In the genomic region with DNA sequence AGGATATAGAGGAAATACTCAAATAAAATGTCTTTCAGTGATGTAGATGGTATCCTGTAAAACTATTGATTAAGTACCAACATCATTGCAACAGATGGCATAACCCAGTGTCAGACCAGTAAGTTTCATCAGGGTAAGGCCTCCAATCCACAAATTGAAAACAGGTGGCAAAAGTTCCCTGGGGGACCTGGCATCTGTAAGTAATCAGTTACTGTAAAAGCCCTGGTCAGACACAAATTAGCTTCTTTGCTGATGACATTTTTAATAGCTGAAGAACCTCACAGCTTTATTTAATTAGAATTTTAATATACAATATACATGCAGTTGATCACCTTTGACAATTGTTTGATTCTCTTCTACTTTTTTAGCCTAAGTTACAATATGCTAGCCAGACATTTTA, we compare ENCODE assay signal across 38 cellular contexts.
"Had no signal": no experiment of that assay in that cellular context is flagged by ENCODE, and none has a peak within 500 bp of the region (broad histone marks: within the 10 kb centered on the region; RNA-seq: fewer than 3 reads in every experiment).

No MANE protein-coding gene starts in this region.

- H3K9ac ChIP-seq: KMS-11 had no signal

- H3K4me3 ChIP-seq: cardiac muscle cell, Peyer's patch, SJSA1 had no signal

- H3K4me1 Mint-ChIP-seq: activated B cell treated with CpG ODN at 0.5 μM for 24 hours; activated naive CD4-positive, alpha-beta T cell treated with anti-CD3 and anti-CD28 coated beads, Interleukin-2, amount 10 ng/mL, durations not matched to agents 7 days and 5 days; activated naive CD8-positive, alpha-beta T cell treated with anti-CD3 and anti-CD28 coated beads, Interleukin-2, amount 50 U/mL, for 24 hours; central memory CD8-positive, alpha-beta T cell; T-cell; T-helper 17 cell had no signal

- ATAC-seq: activated naive CD8-positive, alpha-beta T cell treated with anti-CD3 and anti-CD28 coated beads, Interleukin-2, amount 50 U/mL, for 24 hours; activated T-cell treated with anti-CD3 and anti-CD28 coated beads, Interleukin-2, amount 50 U/mL, for 4 hours; T-cell; T-helper 17 cell had no signal

- H3K27ac ChIP-seq: brain microvascular endothelial cell, cardiac muscle cell, KMS-11, Peyer's patch, SJSA1, VCaP had no signal

- H3K36me3 Mint-ChIP-seq: activated CD4-positive, alpha-beta memory T cell treated with anti-CD3 and anti-CD28 coated beads for 36 hours; activated naive CD4-positive, alpha-beta T cell treated with anti-CD3 and anti-CD28 coated beads, Interleukin-2, amount 10 ng/mL, durations not matched to agents 7 days and 5 days; activated naive CD8-positive, alpha-beta T cell; T-cell had no signal

- H3K4me3 Mint-ChIP-seq: activated B cell treated with CpG ODN at 0.5 μM for 24 hours; activated CD4-positive, alpha-beta memory T cell treated with anti-CD3 and anti-CD28 coated beads for 36 hours; activated naive CD4-positive, alpha-beta T cell treated with anti-CD3 and anti-CD28 coated beads, Interleukin-2, amount 10 ng/mL, durations not matched to agents 7 days and 5 days; activated naive CD8-positive, alpha-beta T cell; activated naive CD8-positive, alpha-beta T cell treated with anti-CD3 and anti-CD28 coated beads, Interleukin-2, amount 50 U/mL, for 24 hours; activated T-cell treated with anti-CD3 and anti-CD28 coated beads, Interleukin-2, amount 50 U/mL, for 4 hours; central memory CD8-positive, alpha-beta T cell; T-cell; T-helper 17 cell had no signal

- H3K9me3 Mint-ChIP-seq: activated B cell treated with CpG ODN at 0.5 μM for 24 hours; activated T-cell treated with anti-CD3 and anti-CD28 coated beads, Interleukin-2, amount 50 U/mL, for 4 hours had no signal

- H3K27me3 Mint-ChIP-seq: activated B cell treated with CpG ODN at 0.5 μM for 24 hours; activated CD4-positive, alpha-beta memory T cell treated with anti-CD3 and anti-CD28 coated beads for 36 hours; activated naive CD4-positive, alpha-beta T cell treated with anti-CD3 and anti-CD28 coated beads, Interleukin-2, amount 10 ng/mL, durations not matched to agents 7 days and 5 days; activated naive CD8-positive, alpha-beta T cell; activated naive CD8-positive, alpha-beta T cell treated with anti-CD3 and anti-CD28 coated beads, Interleukin-2, amount 50 U/mL, for 24 hours; central memory CD8-positive, alpha-beta T cell; T-cell; T-helper 17 cell had no signal

- H3K9me3 ChIP-seq: Peyer's patch, SJSA1 had no signal

- H3K36me3 ChIP-seq: brain microvascular endothelial cell, cardiac muscle cell, Peyer's patch, SJSA1 had no signal

- H3K4me1 ChIP-seq: Peyer's patch, SJSA1 had no signal

- H3K27me3 ChIP-seq: brain microvascular endothelial cell, cardiac muscle cell, Peyer's patch, SJSA1 had no signal

- DNase-seq: activated B cell treated with CpG ODN at 0.5 μM for 24 hours; activated CD4-positive, alpha-beta memory T cell treated with anti-CD3 and anti-CD28 coated beads for 36 hours; activated CD4-positive, alpha-beta T cell treated with anti-CD3 and anti-CD28 coated beads for 4 hours; activated CD4-positive, alpha-beta T cell treated with anti-CD3 and anti-CD28 coated beads, Interleukin-2, amount 50 U/mL, for 1 hour; activated CD4-positive, CD25-positive, alpha-beta regulatory T cell treated with anti-CD3 and anti-CD28 coated beads, Interleukin-2, amount 50 U/mL, for 72 hours; activated CD8-positive, alpha-beta memory T cell treated with anti-CD3 and anti-CD28 coated beads, Interleukin-2, amount 50 U/mL, for 4 hours; activated effector memory CD4-positive, alpha-beta T cell treated with Interleukin-2 at 50 U/mL for 16 hours; activated naive CD4-positive, alpha-beta T cell treated with anti-CD3 and anti-CD28 coated beads, Interleukin-2, amount 10 ng/mL, durations not matched to agents 7 days and 5 days; activated naive CD8-positive, alpha-beta T cell treated with anti-CD3 and anti-CD28 coated beads, Interleukin-2, amount 50 U/mL, for 24 hours; activated T-cell treated with anti-CD3 and anti-CD28 coated beads for 4 hours; activated T-cell treated with anti-CD3 and anti-CD28 coated beads, Interleukin-2, amount 50 U/mL, for 4 hours; amniotic stem cell; aorta; brain microvascular endothelial cell; MM.1S; MV-4-11; NCI-H1092 treated with DMSO at 0.1 percent for 48 hours; NCI-H1417; NCI-H187 treated with DMSO at 0.1 percent for 48 hours; NCI-H2081; NCI-H2171 treated with DMSO at 0.1 percent for 48 hours; NCI-H2227 treated with DMSO at 0.1 percent for 48 hours; NCI-H446; NCI-H510A treated with DMSO at 0.1 percent for 48 hours; NCI-H526 treated with DMSO at 0.1 percent for 48 hours; NCI-H774; Peyer's patch; RPMI8226; SHP77 treated with DMSO at 0.1 percent for 48 hours; T-cell; T-helper 17 cell; T-helper 9 cell had no signal

- H3K27ac Mint-ChIP-seq: activated B cell treated with CpG ODN at 0.5 μM for 24 hours; activated CD4-positive, alpha-beta memory T cell treated with anti-CD3 and anti-CD28 coated beads for 36 hours; activated naive CD4-positive, alpha-beta T cell treated with anti-CD3 and anti-CD28 coated beads, Interleukin-2, amount 10 ng/mL, durations not matched to agents 7 days and 5 days; activated naive CD8-positive, alpha-beta T cell; activated naive CD8-positive, alpha-beta T cell treated with anti-CD3 and anti-CD28 coated beads, Interleukin-2, amount 50 U/mL, for 24 hours; T-cell; T-helper 17 cell had no signal
